In the genomic region with DNA sequence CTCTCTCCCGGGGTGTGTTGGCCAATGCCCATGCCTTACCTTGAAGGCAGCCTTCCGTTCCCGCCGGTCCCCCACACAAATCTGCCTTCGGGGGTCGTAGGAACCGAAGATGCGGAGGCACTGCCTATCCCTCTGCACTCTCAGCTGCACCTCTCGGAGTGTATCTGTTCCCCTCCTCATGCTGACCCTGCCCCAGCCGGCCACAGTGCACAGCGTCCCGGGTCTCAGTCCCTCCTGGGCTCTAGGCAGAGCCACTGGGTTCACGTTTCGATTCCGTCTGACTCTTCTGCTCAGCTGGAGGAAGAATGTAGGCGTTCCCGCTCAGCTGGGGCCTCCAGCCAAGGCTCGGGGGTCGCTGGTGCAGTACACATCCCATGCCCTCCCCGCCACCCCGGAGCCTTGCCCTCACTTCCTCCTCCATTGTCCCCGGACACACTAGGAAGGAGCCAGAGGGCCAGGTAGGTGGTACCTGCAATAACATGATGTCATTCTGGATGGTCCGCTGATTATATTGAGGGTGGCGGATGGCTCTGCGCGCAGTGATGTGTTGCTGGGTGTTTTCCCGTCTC, we compare ENCODE assay signal across 37 cellular contexts. TPM values are rescaled to one million over a fixed set of nuclear protein-coding genes. Genes with fewer than 3 reads are reported as not detected.
"Had no signal": no experiment of that assay in that cellular context is flagged by ENCODE, and none has a peak within 500 bp of the region (broad histone marks: within the 10 kb centered on the region; RNA-seq: fewer than 3 reads in every experiment).

No MANE protein-coding gene starts in this region.

- H3K4me1 ChIP-seq: ascending aorta, Peyer's patch, SJSA1 had no signal

- H3K4me2 ChIP-seq: SK-N-SH had no signal

- H3K4me3 Mint-ChIP-seq: activated CD4-positive, alpha-beta T cell treated with anti-CD3 and anti-CD28 coated beads, Interleukin-2, amount 10 ng/mL, durations not matched to agents 24 days and 14 days; activated CD8-positive, alpha-beta T cell treated with anti-CD3 and anti-CD28 coated beads for 36 hours; activated naive CD4-positive, alpha-beta T cell treated with anti-CD3 and anti-CD28 coated beads, Interleukin-2, amount 50 U/mL, for 24 hours; activated naive CD8-positive, alpha-beta T cell treated with anti-CD3 and anti-CD28 coated beads, Interleukin-2, amount 10 ng/mL, durations not matched to agents 7 days and 5 days; activated T-cell treated with anti-CD3 and anti-CD28 coated beads, Interleukin-2, amount 50 U/mL, for 72 hours; activated T-helper 17 cell treated with anti-CD3 and anti-CD28 coated beads, Interleukin-2, amount 50 U/mL, for 72 hours; central memory CD8-positive, alpha-beta T cell had no signal

- H3K27me3 ChIP-seq: ascending aorta, cardiac muscle cell, MG63, Peyer's patch, SJSA1 had no signal

- H3K36me3 Mint-ChIP-seq: activated naive CD4-positive, alpha-beta T cell treated with anti-CD3 and anti-CD28 coated beads, Interleukin-2, amount 50 U/mL, for 24 hours had no signal

- H3K4me1 Mint-ChIP-seq: activated T-helper 17 cell treated with anti-CD3 and anti-CD28 coated beads, Interleukin-2, amount 50 U/mL, for 72 hours; central memory CD8-positive, alpha-beta T cell had no signal

- H3K4me3 ChIP-seq: ascending aorta, cardiac muscle cell, MG63, Peyer's patch, SJSA1 had no signal

- H3K9me3 Mint-ChIP-seq: activated CD4-positive, alpha-beta T cell treated with anti-CD3 and anti-CD28 coated beads, Interleukin-2, amount 10 ng/mL, durations not matched to agents 24 days and 14 days; activated CD8-positive, alpha-beta T cell treated with anti-CD3 and anti-CD28 coated beads for 36 hours; activated naive CD8-positive, alpha-beta T cell treated with anti-CD3 and anti-CD28 coated beads, Interleukin-2, amount 10 ng/mL, durations not matched to agents 7 days and 5 days; activated T-helper 17 cell treated with anti-CD3 and anti-CD28 coated beads, Interleukin-2, amount 50 U/mL, for 72 hours; central memory CD8-positive, alpha-beta T cell had no signal

- H3K27ac ChIP-seq: ascending aorta, cardiac muscle cell, Peyer's patch, SJSA1, WERI-Rb-1 had no signal

- H3K9ac ChIP-seq: SK-N-SH had no signal

- H3K36me3 ChIP-seq: ascending aorta, cardiac muscle cell, MG63, Peyer's patch, SJSA1, WERI-Rb-1 had no signal

- H3K27me3 Mint-ChIP-seq: activated naive CD4-positive, alpha-beta T cell treated with anti-CD3 and anti-CD28 coated beads, Interleukin-2, amount 50 U/mL, for 24 hours had no signal

- ATAC-seq: activated CD8-positive, alpha-beta T cell treated with anti-CD3 and anti-CD28 coated beads for 36 hours; activated T-cell treated with anti-CD3 and anti-CD28 coated beads, Interleukin-2, amount 50 U/mL, for 72 hours; activated T-helper 17 cell treated with anti-CD3 and anti-CD28 coated beads, Interleukin-2, amount 50 U/mL, for 72 hours; PC-3 had no signal

- DNase-seq: activated CD4-positive, alpha-beta T cell treated with anti-CD3 and anti-CD28 coated beads, Interleukin-2, amount 10 ng/mL, durations not matched to agents 24 days and 14 days; activated CD4-positive, alpha-beta T cell treated with anti-CD3 and anti-CD28 coated beads, Interleukin-2, amount 50 U/mL, for 4 hours; activated CD8-positive, alpha-beta T cell treated with anti-CD3 and anti-CD28 coated beads for 36 hours; activated gamma-delta T cell; activated naive CD4-positive, alpha-beta T cell treated with Interleukin-2 at 50 U/mL for 16 hours; activated naive CD8-positive, alpha-beta T cell treated with anti-CD3 and anti-CD28 coated beads, Interleukin-2, amount 10 ng/mL, durations not matched to agents 7 days and 5 days; activated T-cell treated with anti-CD3 and anti-CD28 coated beads, Interleukin-2, amount 50 U/mL, for 1 hour; activated T-cell treated with anti-CD3 and anti-CD28 coated beads, Interleukin-2, amount 50 U/mL, for 72 hours; amygdala; Karpas-422; MG63; NCI-H1092; NCI-H1436 treated with DMSO at 0.1 percent for 48 hours; NCI-H1694 treated with DMSO at 0.1 percent for 48 hours; NCI-H2029; NCI-H2107; NCI-H2171; NCI-H510A; NCI-H526; NCI-H748 treated with DMSO at 0.1 percent for 48 hours; NK-92 treated with Interleukin-12 subunit alpha and Interleukin-12 subunit beta, amount 100 ng/mL, for 24 hours; PC-3; Peyer's patch; RPMI8226; SHP77 treated with DMSO at 0.1 percent for 48 hours; SK-N-SH; T-helper 2 cell; T-helper 9 cell; WERI-Rb-1 had no signal

- H3K27ac Mint-ChIP-seq: activated CD4-positive, alpha-beta T cell treated with anti-CD3 and anti-CD28 coated beads, Interleukin-2, amount 10 ng/mL, durations not matched to agents 24 days and 14 days; activated CD8-positive, alpha-beta T cell treated with anti-CD3 and anti-CD28 coated beads for 36 hours; activated naive CD4-positive, alpha-beta T cell treated with anti-CD3 and anti-CD28 coated beads, Interleukin-2, amount 50 U/mL, for 24 hours; activated T-cell treated with anti-CD3 and anti-CD28 coated beads, Interleukin-2, amount 50 U/mL, for 72 hours; activated T-helper 17 cell treated with anti-CD3 and anti-CD28 coated beads, Interleukin-2, amount 50 U/mL, for 72 hours had no signal

- H3K9me3 ChIP-seq: ascending aorta, MG63, Peyer's patch, SJSA1, SK-N-SH had no signal

RNA-seq across cellular contexts. Expression of a gene that starts 1.8 kb away (rescaled TPM):
- total RNA-seq: activated CD4-positive, alpha-beta T cell treated with anti-CD3 and anti-CD28 coated beads, Interleukin-2, amount 10 ng/mL, durations not matched to agents 24 days and 14 days; activated CD8-positive, alpha-beta memory T cell treated with anti-CD3 and anti-CD28 coated beads for 36 hours; activated CD8-positive, alpha-beta T cell treated with anti-CD3 and anti-CD28 coated beads for 36 hours; activated naive CD8-positive, alpha-beta T cell treated with anti-CD3 and anti-CD28 coated beads, Interleukin-2, amount 10 ng/mL, durations not matched to agents 7 days and 5 days; activated T-cell treated with anti-CD3 and anti-CD28 coated beads, Interleukin-2, amount 50 U/mL, for 72 hours; activated T-helper 17 cell treated with anti-CD3 and anti-CD28 coated beads, Interleukin-2, amount 50 U/mL, for 72 hours; ascending aorta; cardiac muscle cell; chondrocyte; PC-3; SJSA1 had no signal
- polyA plus RNA-seq: cardiac muscle cell, SK-N-SH had no signal

RNA-seq across cellular contexts. Expression of a gene that starts 35.2 kb away (rescaled TPM):
- total RNA-seq: cardiac muscle cell, chondrocyte, PC-3, SJSA1 had no signal
- polyA plus RNA-seq: cardiac muscle cell, SK-N-SH had no signal

RNA-seq across cellular contexts. Expression of a gene that starts 59.7 kb away (rescaled TPM):
- total RNA-seq: ascending aorta, cardiac muscle cell, chondrocyte, PC-3 had no signal
- polyA plus RNA-seq: cardiac muscle cell, SK-N-SH had no signal
